Comparison of ENCODE assay signal across 14 cellular contexts in genomic region chr1:24770891-24771290, GRCh38. TPM values are rescaled to one million over a fixed set of nuclear protein-coding genes. Genes with fewer than 3 reads are reported as not detected.
A peak's percentile ranks its signal among the peaks of the same experiment; 100 is the strongest.
DNase-seq lines count a peak whose midpoint lies in the region; ATAC-seq, FAIRE-seq and TF ChIP-seq lines count a peak whose summit lies in the region.
"Had no signal": no experiment of that assay in that cellular context is flagged by ENCODE, and none has a peak within 500 bp of the region (broad histone marks: within the 10 kb centered on the region; RNA-seq: fewer than 3 reads in every experiment).

No MANE protein-coding gene starts in this region.

- H3K9me3 ChIP-seq in spleen (no peaks in the 10 kb centered on the region), MG63 (no peaks in the 10 kb centered on the region)

- H3K27me3 ChIP-seq in spleen (replicated peaks in 1 of 7) (no peaks in the 10 kb centered on the region), MG63 (no peaks in the 10 kb centered on the region)

- H3K36me3 ChIP-seq in spleen (no peaks in the 10 kb centered on the region), MG63 (peaks cover 15% of the 10 kb centered on the region)

- TF ChIP-seq CTCF in spleen (IDR thresholded peaks at IDR 0.05 in 8 of 11, conservative IDR thresholded peaks at IDR 0.05 in 3 of 11): no peak

- H3K4me3 ChIP-seq in spleen (no peak overlapping the region), MG63 (no peak overlapping the region)

- ATAC-seq in left ventricle myocardium superior (peak; percentile 23), GM21367 (IDR thresholded peaks at IDR 0.05; ENCODE audit: unreplicated experiment) (no peak)
- ATAC-seq: activated naive CD8-positive, alpha-beta T cell treated with anti-CD3 and anti-CD28 coated beads, Interleukin-2, amount 50 U/mL, for 24 hours; Panc1 had no signal

- intact Hi-C loops in left ventricle myocardium superior (cut with micrococcal nuclease) (no loop called here), spleen (cut with DNase I; ENCODE audit: low total_unique reads) (no loop called here)

- no peak for DNase-seq in GM18507 (ENCODE audit: extremely low spot score, insufficient read length, low read depth)
- DNase-seq in amniotic epithelial cell (ENCODE audit: low read depth): peak; percentile 31
- DNase-seq in left ventricle myocardium superior: no peak
- DNase-seq in spleen: no peak
- no peak for DNase-seq in activated CD4-positive, CD25-positive, alpha-beta regulatory T cell (lab: John Stamatoyannopoulos, UW)
- no peak for DNase-seq in NCI-H524 (lab: John Stamatoyannopoulos, UW)
- no peak for DNase-seq in MG63
- DNase-seq: activated CD4-positive, alpha-beta T cell treated with anti-CD3 and anti-CD28 coated beads for 4 hours; activated naive CD8-positive, alpha-beta T cell treated with anti-CD3 and anti-CD28 coated beads, Interleukin-2, amount 50 U/mL, for 24 hours; head of caudate nucleus; NCI-H1694 treated with DMSO at 0.1 percent for 48 hours had no signal

- TF ChIP-seq POLR2A in spleen (IDR thresholded peaks at IDR 0.05): no peak

- WGBS in spleen, 5 donors: 80 to 86% (median 83%) methylated on average over 5 of the region's 5 CpGs

- peak overlapping the region in 7 of 8 donors; percentile 5 to 69 (median 65) for H3K27ac ChIP-seq in spleen

- H3K4me1 ChIP-seq in spleen: peaks cover 2 to 49% (median 15%) of the 10 kb centered on the region in 6 donors

- FAIRE-seq in GM18507 (lab: Jason Lieb, UNC): peak; percentile 61
- FAIRE-seq: H54 had no signal

RNA-seq across cellular contexts. Expression of gene CLIC4, which starts 25.6 kb away (rescaled TPM):
- total RNA-seq in left ventricle myocardium superior (358 TPM), spleen (10 to 100 TPM; 60.9 to 99.6 (median 73.8) TPM)
- 10 to 100 TPM; 17.0 to 32.2 (median 27.0) TPM for polyA plus RNA-seq in spleen
- 348 and 588 TPM in 2 replicates for total RNA-seq in MG63 (2014; rRNA removed; shearing (Covaris generic); ENCODE audit: low replicate concordance)
